16 cellular contexts compared by ENCODE assay signal in genomic region chr20:46378390-46379009, GRCh38. TPM values are rescaled to one million over a fixed set of nuclear protein-coding genes. Genes with fewer than 3 reads are reported as not detected.
DNase-seq lines count a peak whose midpoint lies in the region; ATAC-seq and TF ChIP-seq lines count a peak whose summit lies in the region.
"Had no signal": no experiment of that assay in that cellular context is flagged by ENCODE, and none has a peak within 500 bp of the region (broad histone marks: within the 10 kb centered on the region; RNA-seq: fewer than 3 reads in every experiment).

No MANE protein-coding gene starts in this region.

- H3K9ac ChIP-seq in Karpas-422 (ENCODE audit: low read length) (no peak overlapping the region), smooth muscle cell (ENCODE audit: low read depth) (no peak overlapping the region)
- H3K9ac ChIP-seq: GM23248 had no signal

- H4K20me1 ChIP-seq in Karpas-422 (ENCODE audit: insufficient read depth, low read depth, low read length), result no peaks in the 10 kb centered on the region
- no peaks in the 10 kb centered on the region for H4K20me1 ChIP-seq in smooth muscle cell (ENCODE audit: low read depth)

- peak overlapping the region; percentile 30 for H3K27ac Mint-ChIP-seq in activated T-cell treated with anti-CD3 and anti-CD28 coated beads, Interleukin-2, amount 50 U/mL, for 24 hours
- peak overlapping the region in 2 of 6 donors; percentile 26 to 61 for H3K27ac Mint-ChIP-seq in immature natural killer cell

- H3K4me2 ChIP-seq in Karpas-422 (ENCODE audit: low read depth, low read length, poor library complexity, severe bottlenecking), result no peak overlapping the region
- no peak overlapping the region for H3K4me2 ChIP-seq in smooth muscle cell

- H3K36me3 ChIP-seq in Karpas-422 (ENCODE audit: insufficient read depth, low read length) (peaks cover 85% of the 10 kb centered on the region), esophagus (ENCODE audit: control insufficient read depth in 2 of 2, insufficient read depth in 2 of 2, low read length in 1 of 2) (peaks cover 34 to 45% of the 10 kb centered on the region in 2 donors), smooth muscle cell (ENCODE audit: low read depth) (peaks cover 11% of the 10 kb centered on the region)

- H3K79me2 ChIP-seq in Karpas-422 (ENCODE audit: low read length) (peaks cover 7% of the 10 kb centered on the region; the same call in 1 of the 2 replicates), smooth muscle cell (ENCODE audit: low read depth) (no peaks in the 10 kb centered on the region)

- no peak for ATAC-seq in GM18520 (IDR thresholded peaks at IDR 0.05; ENCODE audit: unreplicated experiment)
- ATAC-seq: GM12878, HCT116 had no signal

- H3K9me2 ChIP-seq in Karpas-422 (replicated peaks; ENCODE audit: insufficient read depth, low read length), result no peaks in the 10 kb centered on the region

- 55 to 64% methylated on average over 3 of the region's 3 CpGs for WGBS in esophagus, 2 donors
- WGBS in smooth muscle cell (ENCODE audit: low lambda C conversion rate), result 93% methylated on average over 3 of the region's 3 CpGs

- no peaks in the 10 kb centered on the region for H3K9me3 Mint-ChIP-seq in activated T-cell treated with anti-CD3 and anti-CD28 coated beads, Interleukin-2, amount 50 U/mL, for 24 hours
- H3K9me3 Mint-ChIP-seq in immature natural killer cell, result no peaks in the 10 kb centered on the region

- DNase-seq in activated T-cell treated with anti-CD3 and anti-CD28 coated beads, Interleukin-2, amount 50 U/mL, for 24 hours, result no peak
- DNase-seq in activated T-cell treated with anti-CD3 and anti-CD28 coated beads, Interleukin-2, amount 50 U/mL, for 48 hours, result no peak
- DNase-seq in Karpas-422 (no peak), smooth muscle cell (lab: John Stamatoyannopoulos, UW; ENCODE audit: unreplicated experiment) (no peak), immature natural killer cell (no peak), Ammon's horn (ENCODE audit: low spot score) (no peak)
- DNase-seq: Calu3, GM23248, NCI-H146, NCI-H2081 treated with DMSO at 0.1 percent for 48 hours, NCI-H526 had no signal

- H3K9me3 ChIP-seq in Karpas-422 (ENCODE audit: low read length), result no peaks in the 10 kb centered on the region
- no peaks in the 10 kb centered on the region for H3K9me3 ChIP-seq in esophagus (ENCODE audit: control insufficient read depth in 2 of 2, insufficient read depth in 1 of 2, low read depth in 1 of 2, low read length in 1 of 2)
- H3K9me3 ChIP-seq in smooth muscle cell (replicated peaks; ENCODE audit: low read depth), result no peaks in the 10 kb centered on the region

- peaks cover 37% of the 10 kb centered on the region for H3K4me1 ChIP-seq in Karpas-422 (ENCODE audit: low read length)
- H3K4me1 ChIP-seq in esophagus (ENCODE audit: control insufficient read depth in 2 of 2, insufficient read depth in 2 of 2, low read length in 1 of 2), result peaks cover 0 to 2% of the 10 kb centered on the region in 2 donors
- no peaks in the 10 kb centered on the region for H3K4me1 ChIP-seq in smooth muscle cell (ENCODE audit: low read depth)

- peaks cover 93% of the 10 kb centered on the region for H3K36me3 Mint-ChIP-seq in activated T-cell treated with anti-CD3 and anti-CD28 coated beads, Interleukin-2, amount 50 U/mL, for 24 hours (ENCODE audit: low read depth)
- peaks cover 27 to 57% (median 37%) of the 10 kb centered on the region in 3 donors for H3K36me3 Mint-ChIP-seq in immature natural killer cell

- no peaks in the 10 kb centered on the region for H3K4me1 Mint-ChIP-seq in activated T-cell treated with anti-CD3 and anti-CD28 coated beads, Interleukin-2, amount 50 U/mL, for 24 hours (ENCODE audit: low read depth)
- peaks cover 0 to 2% of the 10 kb centered on the region in 2 donors for H3K4me1 Mint-ChIP-seq in immature natural killer cell
- H3K4me1 Mint-ChIP-seq: CD14-positive monocyte had no signal

- H3K27ac ChIP-seq in Karpas-422 (ENCODE audit: low read length) (peak overlapping the region; percentile 59), esophagus (ENCODE audit: low read depth in 2 of 2, low read length in 1 of 2) (peak overlapping the region; percentile 91 to 95), smooth muscle cell (ENCODE audit: low read depth) (peak overlapping the region; percentile 12)
- H3K27ac ChIP-seq: GM23248 had no signal

- H3K4me3 ChIP-seq in Karpas-422 (ENCODE audit: low read length), result no peak overlapping the region
- no peak overlapping the region for H3K4me3 ChIP-seq in esophagus (ENCODE audit: low read depth in 1 of 2, low read length in 2 of 2)
- no peak overlapping the region for H3K4me3 ChIP-seq in smooth muscle cell
- H3K4me3 ChIP-seq: GM12878, GM23248 had no signal

- H2AFZ ChIP-seq in Karpas-422 (ENCODE audit: low read length), result no peak overlapping the region
- H2AFZ ChIP-seq in smooth muscle cell (ENCODE audit: low read depth), result no peak overlapping the region
- H2AFZ ChIP-seq: GM23248 had no signal

- no peak for TF ChIP-seq CTCF in smooth muscle cell (IDR thresholded peaks at IDR 0.05; ENCODE audit: borderline replicate concordance, insufficient read depth, poor library complexity, severe bottlenecking)

- H3K4me3 Mint-ChIP-seq in activated T-cell treated with anti-CD3 and anti-CD28 coated beads, Interleukin-2, amount 50 U/mL, for 24 hours, result no peak overlapping the region
- no peak overlapping the region for H3K4me3 Mint-ChIP-seq in immature natural killer cell
- H3K4me3 Mint-ChIP-seq: CD14-positive monocyte had no signal

- no peaks in the 10 kb centered on the region for H3F3A ChIP-seq in smooth muscle cell (ENCODE audit: low read depth)

- H3K27me3 ChIP-seq in Karpas-422 (ENCODE audit: low read length) (no peaks in the 10 kb centered on the region), esophagus (ENCODE audit: control insufficient read depth in 1 of 2, insufficient read depth in 2 of 2, low read length in 2 of 2) (no peaks in the 10 kb centered on the region), smooth muscle cell (ENCODE audit: low read depth) (no peaks in the 10 kb centered on the region)

- H3K27me3 Mint-ChIP-seq in activated T-cell treated with anti-CD3 and anti-CD28 coated beads, Interleukin-2, amount 50 U/mL, for 24 hours, result no peaks in the 10 kb centered on the region
- peaks cover 0 to 3% (median 0%) of the 10 kb centered on the region in 3 donors for H3K27me3 Mint-ChIP-seq in immature natural killer cell (ENCODE audit: low read depth in 3 of 3)

RNA-seq across cellular contexts. Expression of gene ELMO2, which starts 27.9 kb away (rescaled TPM):
- total RNA-seq in Karpas-422 (2014; rRNA removed; shearing (Covaris generic); ENCODE audit: low replicate concordance), result 68.1 and 91.4 TPM in 2 replicates
- polyA plus RNA-seq in esophagus (10 to 100 TPM; 25.3 to 31.1 TPM), smooth muscle cell (33.1 and 37.9 TPM in 2 replicates), immature natural killer cell (100 to 1,000 TPM in 1 of 3 donors, 10 to 100 TPM in 2; 50.7 to 107 (median 98.7) TPM)
- 24.9 and 43.0 TPM in 2 replicates for total RNA-seq in smooth muscle cell

Comparison
In these comparisons a context has a peak if more than half of its experiments do, and no peak if none do; other contexts are left out.
1. H3K27ac ChIP-seq: peak in every context shown above with its lines; median percentile 93 in esophagus; 59 in Karpas-422; 12 in smooth muscle cell.